Comparison of ENCODE assay signal across 4 cellular contexts in genomic region chr9:131776036-131776435, GRCh38.
"Had no signal": no experiment of that assay in that cellular context is flagged by ENCODE, and none has a peak within 500 bp of the region (broad histone marks: within the 10 kb centered on the region; RNA-seq: fewer than 3 reads in every experiment).

No MANE protein-coding gene starts in this region.

- DNase-seq: GOT3, HCEC 1CT had no signal

- H3K4me3 ChIP-seq: GM23248, K562 had no signal
